Comparison of ENCODE assay signal across 8 cellular contexts in the genomic region with DNA sequence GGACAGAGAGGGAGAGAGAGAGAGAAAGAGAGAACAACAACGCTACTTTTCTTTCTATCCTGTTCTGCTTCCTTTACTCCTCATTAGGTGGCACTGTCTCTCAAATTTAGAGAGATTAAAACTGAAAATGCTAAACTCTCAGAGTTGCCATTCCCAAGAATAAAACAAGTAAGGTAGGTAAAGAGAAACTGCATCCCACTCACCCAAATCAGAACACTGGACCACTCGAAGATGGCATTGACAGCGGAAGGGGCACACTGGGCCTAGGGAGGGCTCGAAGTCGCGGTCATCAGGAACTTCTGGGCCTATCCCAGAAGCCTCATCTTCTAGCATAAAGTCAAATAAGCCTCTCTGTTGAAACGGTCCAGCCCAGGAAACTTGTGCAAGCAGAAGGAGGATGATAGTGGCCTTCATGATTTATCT. TPM values are rescaled to one million over a fixed set of nuclear protein-coding genes. Genes with fewer than 3 reads are reported as not detected.
DNase-seq lines count a peak whose midpoint lies in the region; ATAC-seq and TF ChIP-seq lines count a peak whose summit lies in the region.

No MANE protein-coding gene starts in this region.

- peaks cover 45% of the 10 kb centered on the region for H3K4me1 Mint-ChIP-seq in mesothelial cell of epicardium

- no peak overlapping the region for H3K4me3 Mint-ChIP-seq in mesothelial cell of epicardium

- no peak overlapping the region for H3K27ac Mint-ChIP-seq in mesothelial cell of epicardium

- H3K27me3 ChIP-seq in BE2C = no peaks in the 10 kb centered on the region

- H3K4me1 ChIP-seq in BE2C = peaks cover 22% of the 10 kb centered on the region

- H3K9me3 Mint-ChIP-seq in mesothelial cell of epicardium = no peaks in the 10 kb centered on the region

- H3K36me3 Mint-ChIP-seq in mesothelial cell of epicardium = peaks cover 20% of the 10 kb centered on the region

- ATAC-seq in GM21423 (IDR thresholded peaks at IDR 0.05; ENCODE audit: unreplicated experiment) (no peak), GM18498 (IDR thresholded peaks at IDR 0.05; ENCODE audit: unreplicated experiment) (no peak)

- H3K27me3 Mint-ChIP-seq in mesothelial cell of epicardium (ENCODE audit: low read depth) = no peaks in the 10 kb centered on the region

- peak overlapping the region; percentile 37; the same call in 1 of the 2 replicates for H3K4me3 ChIP-seq in BE2C (ENCODE audit: low read depth, low read length)

- H3K36me3 ChIP-seq in BE2C = no peaks in the 10 kb centered on the region

- TF ChIP-seq CTCF in BE2C (IDR thresholded peaks at IDR 0.05; ENCODE audit: low read depth, low read length) (peak; percentile 74), mesothelial cell of epicardium (IDR thresholded peaks at IDR 0.05; ENCODE audit: unreplicated experiment) (peak; percentile 23)

- no peaks in the 10 kb centered on the region for H3K9me3 ChIP-seq in BE2C

- DNase-seq in BE2C (no peak), M059J (ENCODE audit: low read depth) (peak; percentile 51), mesothelial cell of epicardium (ENCODE audit: low spot score in 2 of 2, unreplicated experiment in 2 of 2) (no peak), LoVo (ENCODE audit: low spot score) (no peak), T-helper 1 cell (no peak)
- peak; percentile 0 for DNase-seq in central memory CD4-positive, alpha-beta T cell

RNA-seq across cellular contexts. Expression of a gene that starts 4.5 kb away (rescaled TPM):
- polyA plus RNA-seq in BE2C (2012; ENCODE audit: insufficient read depth, insufficient read length, low read depth) = 8.5 TPM
- total RNA-seq in M059J (2014; rRNA removed; shearing (Covaris generic)) = 16.3 and 16.5 TPM in 2 replicates
- total RNA-seq in mesothelial cell of epicardium = 1,349 to 1,406 TPM (median 1,402 TPM) in 3 replicates

Comparison
In these comparisons a context has a peak if more than half of its experiments do, and no peak if none do; other contexts are left out.
1. DNase-seq: peak in M059J (single experiment) and central memory CD4-positive, alpha-beta T cell (single experiment); none in BE2C (single experiment), mesothelial cell of epicardium (0 of 2), LoVo (single experiment) and T-helper 1 cell (0 of 5).
2. RNA of a gene that starts 4.5 kb away (total RNA-seq): 1,349 to 1,406 TPM in mesothelial cell of epicardium; 16.3 to 16.5 TPM in M059J; every median in the first group is over 10 times any median in the second.